In genomic region chr7:6675807-6676405, GRCh38 we compare ENCODE assay signal across 2 cellular contexts.
TF ChIP-seq lines count a peak whose summit lies in the region.

No MANE protein-coding gene starts in this region.

TF ChIP-seq in GM23338, 12 proteins besides CTCF, POLR2A, EP300 and RAD21:
- TF ChIP-seq ZNF114 (CRISPR knock-in tag; IDR thresholded peaks at IDR 0.05), result no peak
- TF ChIP-seq, protein P1, sequence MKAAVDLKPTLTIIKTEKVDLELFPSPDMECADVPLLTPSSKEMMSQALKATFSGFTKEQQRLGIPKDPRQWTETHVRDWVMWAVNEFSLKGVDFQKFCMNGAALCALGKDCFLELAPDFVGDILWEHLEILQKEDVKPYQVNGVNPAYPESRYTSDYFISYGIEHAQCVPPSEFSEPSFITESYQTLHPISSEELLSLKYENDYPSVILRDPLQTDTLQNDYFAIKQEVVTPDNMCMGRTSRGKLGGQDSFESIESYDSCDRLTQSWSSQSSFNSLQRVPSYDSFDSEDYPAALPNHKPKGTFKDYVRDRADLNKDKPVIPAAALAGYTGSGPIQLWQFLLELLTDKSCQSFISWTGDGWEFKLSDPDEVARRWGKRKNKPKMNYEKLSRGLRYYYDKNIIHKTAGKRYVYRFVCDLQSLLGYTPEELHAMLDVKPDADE (IDR thresholded peaks at IDR 0.05), result no peak
- TF ChIP-seq STAT1 (IDR thresholded peaks at IDR 0.05; ENCODE audit: unreplicated experiment), result no peak
- no peak for TF ChIP-seq POLR2AphosphoS5 (IDR thresholded peaks at IDR 0.05; ENCODE audit: low read depth)
- TF ChIP-seq EZH2 (IDR thresholded peaks at IDR 0.05; ENCODE audit: low read depth, unreplicated experiment), result no peak
- no peak for TF ChIP-seq REST (IDR thresholded peaks at IDR 0.05; ENCODE audit: unreplicated experiment)
- no peak for TF ChIP-seq EZH2phosphoT487 (IDR thresholded peaks at IDR 0.05; ENCODE audit: unreplicated experiment)
- no peak for TF ChIP-seq ZNF331 (CRISPR knock-in tag; IDR thresholded peaks at IDR 0.05; ENCODE audit: low read depth)
- TF ChIP-seq ZNF462 (CRISPR knock-in tag; IDR thresholded peaks at IDR 0.05), result no peak
- no peak for TF ChIP-seq JUNB (IDR thresholded peaks at IDR 0.05; ENCODE audit: unreplicated experiment)
- no peak for TF ChIP-seq NANOG (IDR thresholded peaks at IDR 0.05; ENCODE audit: borderline replicate concordance)
- no peak for TF ChIP-seq CREB1 (CRISPR knock-in tag; IDR thresholded peaks at IDR 0.05; ENCODE audit: low read depth)

TF ChIP-seq in GM12878, 131 proteins besides CTCF, POLR2A, EP300 and RAD21:
- no peak for TF ChIP-seq RELA (IDR thresholded peaks at IDR 0.05; ENCODE audit: borderline replicate concordance, partially characterized antibody)
- TF ChIP-seq TCF3 (IDR thresholded peaks at IDR 0.05; ENCODE audit: borderline replicate concordance, insufficient read depth, low read depth, low read length), result no peak
- peak; percentile 92 for TF ChIP-seq KLF5 (IDR thresholded peaks at IDR 0.05; ENCODE audit: partially characterized antibody)
- TF ChIP-seq, protein P2, sequence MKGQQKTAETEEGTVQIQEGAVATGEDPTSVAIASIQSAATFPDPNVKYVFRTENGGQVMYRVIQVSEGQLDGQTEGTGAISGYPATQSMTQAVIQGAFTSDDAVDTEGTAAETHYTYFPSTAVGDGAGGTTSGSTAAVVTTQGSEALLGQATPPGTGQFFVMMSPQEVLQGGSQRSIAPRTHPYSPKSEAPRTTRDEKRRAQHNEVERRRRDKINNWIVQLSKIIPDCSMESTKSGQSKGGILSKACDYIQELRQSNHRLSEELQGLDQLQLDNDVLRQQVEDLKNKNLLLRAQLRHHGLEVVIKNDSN (IDR thresholded peaks at IDR 0.05; ENCODE audit: borderline replicate concordance, extremely low read length, insufficient read depth, low read depth, low read length), result no peak
- no peak for TF ChIP-seq ZNF622 (IDR thresholded peaks at IDR 0.05)
- no peak for TF ChIP-seq PAX5 (IDR thresholded peaks at IDR 0.05; ENCODE audit: borderline replicate concordance, low read depth, low read length)
- TF ChIP-seq, protein P3, sequence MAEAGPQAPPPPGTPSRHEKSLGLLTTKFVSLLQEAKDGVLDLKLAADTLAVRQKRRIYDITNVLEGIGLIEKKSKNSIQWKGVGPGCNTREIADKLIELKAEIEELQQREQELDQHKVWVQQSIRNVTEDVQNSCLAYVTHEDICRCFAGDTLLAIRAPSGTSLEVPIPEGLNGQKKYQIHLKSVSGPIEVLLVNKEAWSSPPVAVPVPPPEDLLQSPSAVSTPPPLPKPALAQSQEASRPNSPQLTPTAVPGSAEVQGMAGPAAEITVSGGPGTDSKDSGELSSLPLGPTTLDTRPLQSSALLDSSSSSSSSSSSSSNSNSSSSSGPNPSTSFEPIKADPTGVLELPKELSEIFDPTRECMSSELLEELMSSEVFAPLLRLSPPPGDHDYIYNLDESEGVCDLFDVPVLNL (IDR thresholded peaks at IDR 0.05; ENCODE audit: low read depth, low read length), result no peak
- TF ChIP-seq SIX5 (IDR thresholded peaks at IDR 0.05; ENCODE audit: low read depth, low read length, severe bottlenecking), result no peak
- no peak for TF ChIP-seq SMC3 (IDR thresholded peaks at IDR 0.05; ENCODE audit: borderline replicate concordance, low read length)
- TF ChIP-seq ZNF274 (IDR thresholded peaks at IDR 0.05; ENCODE audit: insufficient read depth, insufficient read length), result peak; percentile 88
- no peak for TF ChIP-seq YBX1 (IDR thresholded peaks at IDR 0.05)
- TF ChIP-seq GATAD2B (conservative IDR thresholded peaks at IDR 0.05; ENCODE audit: low read depth), result no peak
- TF ChIP-seq MYC (IDR thresholded peaks at IDR 0.05; ENCODE audit: insufficient read depth, insufficient read length, insufficient replicate concordance, low read length, severe bottlenecking), result no peak
- TF ChIP-seq SMARCA5 (IDR thresholded peaks at IDR 0.05), result no peak
- TF ChIP-seq CBX5 (IDR thresholded peaks at IDR 0.05; ENCODE audit: low read depth), result 0 out of 2 replicates have a peak, but pooled peaks have one; percentile 73
- 0 out of 2 replicates have a peak, but pooled peaks have one; percentile 74 for TF ChIP-seq CBX3 (IDR thresholded peaks at IDR 0.05; ENCODE audit: borderline replicate concordance, low read depth)
- no peak for TF ChIP-seq CEBPB (IDR thresholded peaks at IDR 0.05; ENCODE audit: borderline replicate concordance in 1 of 2, low read depth in 2 of 2, low read length in 2 of 2)
- no peak for TF ChIP-seq PML (IDR thresholded peaks at IDR 0.05; ENCODE audit: low read length)
- no peak for TF ChIP-seq SIN3A (IDR thresholded peaks at IDR 0.05; ENCODE audit: low read depth, low read length)
